31 cellular contexts compared by ENCODE assay signal in genomic region chr5:137896560-137896959, GRCh38. TPM values are rescaled to one million over a fixed set of nuclear protein-coding genes. Genes with fewer than 3 reads are reported as not detected.
"Had no signal": no experiment of that assay in that cellular context is flagged by ENCODE, and none has a peak within 500 bp of the region (broad histone marks: within the 10 kb centered on the region; RNA-seq: fewer than 3 reads in every experiment).

No MANE protein-coding gene starts in this region.

- H3K36me3 Mint-ChIP-seq: activated naive CD8-positive, alpha-beta T cell; natural killer cell; stimulated activated effector memory CD8-positive, alpha-beta T cell treated with anti-CD3 and anti-CD28 coated beads, Interleukin-12 subunit alpha, Interleukin-12 subunit beta, amount 100 ng/mL, for 72 hours; type B pancreatic cell had no signal

- H3K27me3 Mint-ChIP-seq: activated naive CD8-positive, alpha-beta T cell; type B pancreatic cell had no signal

- H3K27me3 ChIP-seq: vagina had no signal

- DNase-seq: activated CD4-positive, alpha-beta T cell treated with anti-CD3 and anti-CD28 coated beads for 48 hours; activated CD4-positive, alpha-beta T cell treated with anti-CD3 and anti-CD28 coated beads, Interleukin-2, amount 50 U/mL, for 48 hours; activated CD8-positive, alpha-beta memory T cell treated with anti-CD3 and anti-CD28 coated beads for 24 hours; activated effector memory CD4-positive, alpha-beta T cell treated with Interleukin-2 at 50 U/mL for 16 hours; activated naive CD4-positive, alpha-beta T cell treated with Interleukin-2 at 50 U/mL for 16 hours; anterior cingulate cortex; effector CD8-positive, alpha-beta T cell; foreskin fibroblast; head of caudate nucleus; hippocampal formation; left cardiac atrium; midbrain; natural killer cell; stimulated activated CD4-positive, alpha-beta T cell treated with anti-CD3 and anti-CD28 coated beads, Interleukin-12 subunit alpha, Interleukin-12 subunit beta, amount 100 ng/mL, for 4 hours; stimulated activated CD4-positive, alpha-beta T cell treated with anti-CD3 and anti-CD28 coated beads, Interleukin-4, amount 100 ng/mL, for 24 hours; stimulated activated naive CD8-positive, alpha-beta T cell treated with anti-CD3 and anti-CD28 coated beads, Interleukin-15, amount 100 ng/mL, for 72 hours; substantia nigra had no signal

- H3K4me1 Mint-ChIP-seq: stimulated activated effector memory CD8-positive, alpha-beta T cell treated with anti-CD3 and anti-CD28 coated beads, Interleukin-12 subunit alpha, Interleukin-12 subunit beta, amount 100 ng/mL, for 72 hours had no signal

- FAIRE-seq: colon, keratinocyte had no signal

- H3K9me3 Mint-ChIP-seq: natural killer cell; stimulated activated effector memory CD8-positive, alpha-beta T cell treated with anti-CD3 and anti-CD28 coated beads, Interleukin-12 subunit alpha, Interleukin-12 subunit beta, amount 100 ng/mL, for 72 hours; stimulated activated naive CD8-positive, alpha-beta T cell treated with anti-CD3 and anti-CD28 coated beads, Interleukin-15, amount 100 ng/mL, for 72 hours; type B pancreatic cell had no signal

- H3K4me3 ChIP-seq: skin epidermis, vagina had no signal

- H3K9me3 ChIP-seq: vagina had no signal

- H3K27ac Mint-ChIP-seq: activated naive CD8-positive, alpha-beta T cell; natural killer cell; stimulated activated effector memory CD8-positive, alpha-beta T cell treated with anti-CD3 and anti-CD28 coated beads, Interleukin-12 subunit alpha, Interleukin-12 subunit beta, amount 100 ng/mL, for 72 hours; stimulated activated naive CD8-positive, alpha-beta T cell treated with anti-CD3 and anti-CD28 coated beads, Interleukin-15, amount 100 ng/mL, for 72 hours; type B pancreatic cell had no signal

- H3K4me3 Mint-ChIP-seq: activated naive CD8-positive, alpha-beta T cell; natural killer cell; stimulated activated effector memory CD8-positive, alpha-beta T cell treated with anti-CD3 and anti-CD28 coated beads, Interleukin-12 subunit alpha, Interleukin-12 subunit beta, amount 100 ng/mL, for 72 hours; stimulated activated naive CD8-positive, alpha-beta T cell treated with anti-CD3 and anti-CD28 coated beads, Interleukin-15, amount 100 ng/mL, for 72 hours; type B pancreatic cell had no signal

- ATAC-seq: activated CD4-positive, CD25-positive, alpha-beta regulatory T cell treated with anti-CD3 and anti-CD28 coated beads, Interleukin-2, amount 50 U/mL, for 24 hours; left cardiac atrium; natural killer cell; sciatic nerve; stimulated activated effector memory CD8-positive, alpha-beta T cell treated with anti-CD3 and anti-CD28 coated beads, Interleukin-12 subunit alpha, Interleukin-12 subunit beta, amount 100 ng/mL, for 72 hours; stimulated activated naive CD8-positive, alpha-beta T cell treated with anti-CD3 and anti-CD28 coated beads, Interleukin-15, amount 100 ng/mL, for 72 hours had no signal

- H3K27ac ChIP-seq: skin epidermis, vagina had no signal

- H3K36me3 ChIP-seq: vagina had no signal

- H3K4me1 ChIP-seq: vagina had no signal

RNA-seq across cellular contexts. Expression of gene PKD2L2, which starts 7.3 kb away (rescaled TPM):
- total RNA-seq: dermis microvascular lymphatic vessel endothelial cell; lower leg skin; osteoblast; sciatic nerve; T-helper 1 cell treated with Interleukin-12 subunit alpha and Interleukin-12 subunit beta and Interleukin-4 antibody, amounts not matched to agents 30 ng/mL and 1 ng/mL, for 36 hours; vagina had no signal
- polyA plus RNA-seq: keratinocyte had no signal

RNA-seq across cellular contexts. Expression of gene MYOT, which starts 28.9 kb away (rescaled TPM):
- total RNA-seq: dermis microvascular lymphatic vessel endothelial cell; natural killer cell; osteoblast; renal cortical epithelial cell; T-helper 1 cell treated with Interleukin-12 subunit alpha and Interleukin-12 subunit beta and Interleukin-4 antibody, amounts not matched to agents 30 ng/mL and 1 ng/mL, for 36 hours had no signal
